1 cellular context compared by ENCODE assay signal in the genomic region with DNA sequence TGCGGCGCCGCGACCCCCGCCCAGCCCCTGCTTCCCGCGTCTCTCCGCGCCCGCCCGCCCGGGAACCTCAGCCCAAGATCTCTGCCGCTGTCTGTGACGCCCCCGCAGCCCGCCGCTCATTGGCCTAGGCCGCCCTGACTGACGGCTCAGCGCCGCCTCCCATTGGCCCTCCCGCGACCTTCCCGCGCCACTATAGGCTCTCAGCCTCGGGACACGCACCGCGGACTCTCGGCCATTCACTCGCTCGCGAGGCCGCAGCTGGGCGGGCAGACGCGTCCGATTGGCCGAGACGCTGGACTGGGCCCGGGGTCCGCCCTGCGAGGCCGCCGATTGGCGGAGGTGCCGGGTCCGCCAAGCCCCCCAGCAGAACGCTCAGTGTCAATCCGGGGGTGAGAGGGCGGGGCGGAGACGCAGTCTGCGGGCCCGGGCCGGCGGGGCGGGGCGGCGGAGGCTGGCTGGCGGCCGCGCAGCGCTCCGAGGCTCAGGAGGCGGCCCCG.
TF ChIP-seq lines count a peak whose summit lies in the region.

A gene (minus strand): TSS at position 95 of the 497 bp plus-strand sequence. CDS start 215 bp downstream, outside the sequence.

TF ChIP-seq in HepG2, 621 proteins besides CTCF, POLR2A, EP300 and RAD21 (continued from another document and continues in another):
- TF ChIP-seq HMGA1 (CRISPR knock-in tag; conservative IDR thresholded peaks at IDR 0.05) (no peak), HDAC1 (CRISPR knock-in tag; IDR thresholded peaks at IDR 0.05) (no peak), ZBTB1 (CRISPR knock-in tag; IDR thresholded peaks at IDR 0.05; ENCODE audit: borderline replicate concordance) (no peak), TP53 (CRISPR knock-in tag; conservative IDR thresholded peaks at IDR 0.05) (no peak), REPIN1 (CRISPR knock-in tag; IDR thresholded peaks at IDR 0.05; ENCODE audit: borderline replicate concordance, low read depth) (no peak), ZNF350 (CRISPR knock-in tag; IDR thresholded peaks at IDR 0.05; ENCODE audit: borderline replicate concordance, low read depth) (no peak), STAG1 (CRISPR knock-in tag; IDR thresholded peaks at IDR 0.05) (no peak), ZNF383 (CRISPR knock-in tag; IDR thresholded peaks at IDR 0.05; ENCODE audit: borderline replicate concordance) (no peak), ZBTB7A (CRISPR knock-in tag; IDR thresholded peaks at IDR 0.05) (no peak), NR2F6 (IDR thresholded peaks at IDR 0.05) (no peak), NR2F6 (CRISPR knock-in tag; IDR thresholded peaks at IDR 0.05) (0 out of 2 replicates have a peak, but pooled peaks have one; percentile 7), ZNF263 (CRISPR knock-in tag; IDR thresholded peaks at IDR 0.05) (no peak), NPAS2 (CRISPR knock-in tag; IDR thresholded peaks at IDR 0.05; ENCODE audit: borderline replicate concordance) (no peak), FLYWCH1 (CRISPR knock-in tag; IDR thresholded peaks at IDR 0.05) (no peak), ZNF616 (CRISPR knock-in tag; IDR thresholded peaks at IDR 0.05; ENCODE audit: low read depth) (no peak), ZNF30 (CRISPR knock-in tag; IDR thresholded peaks at IDR 0.05) (no peak), ZFP36L1 (CRISPR knock-in tag; IDR thresholded peaks at IDR 0.05) (no peak), MTA1 (CRISPR knock-in tag; IDR thresholded peaks at IDR 0.05; ENCODE audit: borderline replicate concordance) (no peak), SIX4 (CRISPR knock-in tag; IDR thresholded peaks at IDR 0.05) (no peak), HNRNPLL (IDR thresholded peaks at IDR 0.05; ENCODE audit: low read depth, low read length, poor library complexity, severe bottlenecking) (no peak), MED1 (CRISPR knock-in tag; IDR thresholded peaks at IDR 0.05) (no peak), PTBP1 (IDR thresholded peaks at IDR 0.05; ENCODE audit: low read depth, low read length, poor library complexity, severe bottlenecking) (no peak), ZNF674 (CRISPR knock-in tag; IDR thresholded peaks at IDR 0.05; ENCODE audit: low read depth) (no peak), RFX5 (IDR thresholded peaks at IDR 0.05; ENCODE audit: low read depth, low read length) (peak; percentile 80), ZNF382 (CRISPR knock-in tag; IDR thresholded peaks at IDR 0.05; ENCODE audit: borderline replicate concordance) (no peak), CHD2 (IDR thresholded peaks at IDR 0.05; ENCODE audit: low read depth, low read length) (peak; percentile 88), ZNF550 (CRISPR knock-in tag; IDR thresholded peaks at IDR 0.05; ENCODE audit: borderline replicate concordance) (no peak), ZSCAN22 (CRISPR knock-in tag; IDR thresholded peaks at IDR 0.05) (no peak), GZF1 (CRISPR knock-in tag; IDR thresholded peaks at IDR 0.05) (no peak), PCBP1 (IDR thresholded peaks at IDR 0.05; ENCODE audit: borderline replicate concordance, low read depth, low read length) (no peak), ZNF24 (IDR thresholded peaks at IDR 0.05) (no peak), NR2C2 (CRISPR knock-in tag; IDR thresholded peaks at IDR 0.05; ENCODE audit: borderline replicate concordance) (peak; percentile 58; the same call in 1 of the 2 replicates)
- TF ChIP-seq, protein P1, sequence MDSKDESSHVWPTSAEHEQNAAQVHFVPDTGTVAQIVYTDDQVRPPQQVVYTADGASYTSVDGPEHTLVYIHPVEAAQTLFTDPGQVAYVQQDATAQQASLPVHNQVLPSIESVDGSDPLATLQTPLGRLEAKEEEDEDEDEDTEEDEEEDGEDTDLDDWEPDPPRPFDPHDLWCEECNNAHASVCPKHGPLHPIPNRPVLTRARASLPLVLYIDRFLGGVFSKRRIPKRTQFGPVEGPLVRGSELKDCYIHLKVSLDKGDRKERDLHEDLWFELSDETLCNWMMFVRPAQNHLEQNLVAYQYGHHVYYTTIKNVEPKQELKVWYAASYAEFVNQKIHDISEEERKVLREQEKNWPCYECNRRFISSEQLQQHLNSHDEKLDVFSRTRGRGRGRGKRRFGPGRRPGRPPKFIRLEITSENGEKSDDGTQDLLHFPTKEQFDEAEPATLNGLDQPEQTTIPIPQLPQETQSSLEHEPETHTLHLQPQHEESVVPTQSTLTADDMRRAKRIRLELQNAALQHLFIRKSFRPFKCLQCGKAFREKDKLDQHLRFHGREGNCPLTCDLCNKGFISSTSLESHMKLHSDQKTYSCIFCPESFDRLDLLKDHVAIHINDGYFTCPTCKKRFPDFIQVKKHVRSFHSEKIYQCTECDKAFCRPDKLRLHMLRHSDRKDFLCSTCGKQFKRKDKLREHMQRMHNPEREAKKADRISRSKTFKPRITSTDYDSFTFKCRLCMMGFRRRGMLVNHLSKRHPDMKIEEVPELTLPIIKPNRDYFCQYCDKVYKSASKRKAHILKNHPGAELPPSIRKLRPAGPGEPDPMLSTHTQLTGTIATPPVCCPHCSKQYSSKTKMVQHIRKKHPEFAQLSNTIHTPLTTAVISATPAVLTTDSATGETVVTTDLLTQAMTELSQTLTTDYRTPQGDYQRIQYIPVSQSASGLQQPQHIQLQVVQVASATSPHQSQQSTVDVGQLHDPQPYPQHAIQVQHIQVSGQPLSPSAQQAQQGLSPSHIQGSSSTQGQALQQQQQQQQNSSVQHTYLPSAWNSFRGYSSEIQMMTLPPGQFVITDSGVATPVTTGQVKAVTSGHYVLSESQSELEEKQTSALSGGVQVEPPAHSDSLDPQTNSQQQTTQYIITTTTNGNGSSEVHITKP (CRISPR knock-in tag; IDR thresholded peaks at IDR 0.05; ENCODE audit: low read depth), result no peak
- TF ChIP-seq, protein P2, sequence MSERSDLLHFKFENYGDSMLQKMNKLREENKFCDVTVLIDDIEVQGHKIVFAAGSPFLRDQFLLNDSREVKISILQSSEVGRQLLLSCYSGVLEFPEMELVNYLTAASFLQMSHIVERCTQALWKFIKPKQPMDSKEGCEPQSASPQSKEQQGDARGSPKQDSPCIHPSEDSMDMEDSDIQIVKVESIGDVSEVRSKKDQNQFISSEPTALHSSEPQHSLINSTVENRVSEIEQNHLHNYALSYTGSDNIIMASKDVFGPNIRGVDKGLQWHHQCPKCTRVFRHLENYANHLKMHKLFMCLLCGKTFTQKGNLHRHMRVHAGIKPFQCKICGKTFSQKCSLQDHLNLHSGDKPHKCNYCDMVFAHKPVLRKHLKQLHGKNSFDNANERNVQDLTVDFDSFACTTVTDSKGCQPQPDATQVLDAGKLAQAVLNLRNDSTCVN (CRISPR knock-in tag; IDR thresholded peaks at IDR 0.05; ENCODE audit: borderline replicate concordance), result no peak
- TF ChIP-seq, protein P3, sequence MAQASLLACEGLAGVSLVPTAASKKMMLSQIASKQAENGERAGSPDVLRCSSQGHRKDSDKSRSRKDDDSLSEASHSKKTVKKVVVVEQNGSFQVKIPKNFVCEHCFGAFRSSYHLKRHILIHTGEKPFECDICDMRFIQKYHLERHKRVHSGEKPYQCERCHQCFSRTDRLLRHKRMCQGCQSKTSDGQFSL (CRISPR knock-in tag; IDR thresholded peaks at IDR 0.05), result no peak
- TF ChIP-seq, protein P4, sequence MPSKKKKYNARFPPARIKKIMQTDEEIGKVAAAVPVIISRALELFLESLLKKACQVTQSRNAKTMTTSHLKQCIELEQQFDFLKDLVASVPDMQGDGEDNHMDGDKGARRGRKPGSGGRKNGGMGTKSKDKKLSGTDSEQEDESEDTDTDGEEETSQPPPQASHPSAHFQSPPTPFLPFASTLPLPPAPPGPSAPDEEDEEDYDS (CRISPR knock-in tag; IDR thresholded peaks at IDR 0.05), result peak; percentile 48; the same call in 1 of the 2 replicates
- TF ChIP-seq, protein P5, sequence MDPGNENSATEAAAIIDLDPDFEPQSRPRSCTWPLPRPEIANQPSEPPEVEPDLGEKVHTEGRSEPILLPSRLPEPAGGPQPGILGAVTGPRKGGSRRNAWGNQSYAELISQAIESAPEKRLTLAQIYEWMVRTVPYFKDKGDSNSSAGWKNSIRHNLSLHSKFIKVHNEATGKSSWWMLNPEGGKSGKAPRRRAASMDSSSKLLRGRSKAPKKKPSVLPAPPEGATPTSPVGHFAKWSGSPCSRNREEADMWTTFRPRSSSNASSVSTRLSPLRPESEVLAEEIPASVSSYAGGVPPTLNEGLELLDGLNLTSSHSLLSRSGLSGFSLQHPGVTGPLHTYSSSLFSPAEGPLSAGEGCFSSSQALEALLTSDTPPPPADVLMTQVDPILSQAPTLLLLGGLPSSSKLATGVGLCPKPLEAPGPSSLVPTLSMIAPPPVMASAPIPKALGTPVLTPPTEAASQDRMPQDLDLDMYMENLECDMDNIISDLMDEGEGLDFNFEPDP (CRISPR knock-in tag; conservative IDR thresholded peaks at IDR 0.05), result no peak
- TF ChIP-seq, protein P6, sequence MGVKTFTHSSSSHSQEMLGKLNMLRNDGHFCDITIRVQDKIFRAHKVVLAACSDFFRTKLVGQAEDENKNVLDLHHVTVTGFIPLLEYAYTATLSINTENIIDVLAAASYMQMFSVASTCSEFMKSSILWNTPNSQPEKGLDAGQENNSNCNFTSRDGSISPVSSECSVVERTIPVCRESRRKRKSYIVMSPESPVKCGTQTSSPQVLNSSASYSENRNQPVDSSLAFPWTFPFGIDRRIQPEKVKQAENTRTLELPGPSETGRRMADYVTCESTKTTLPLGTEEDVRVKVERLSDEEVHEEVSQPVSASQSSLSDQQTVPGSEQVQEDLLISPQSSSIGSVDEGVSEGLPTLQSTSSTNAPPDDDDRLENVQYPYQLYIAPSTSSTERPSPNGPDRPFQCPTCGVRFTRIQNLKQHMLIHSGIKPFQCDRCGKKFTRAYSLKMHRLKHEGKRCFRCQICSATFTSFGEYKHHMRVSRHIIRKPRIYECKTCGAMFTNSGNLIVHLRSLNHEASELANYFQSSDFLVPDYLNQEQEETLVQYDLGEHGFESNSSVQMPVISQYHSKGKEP (CRISPR knock-in tag; IDR thresholded peaks at IDR 0.05), result no peak
- TF ChIP-seq, protein P7, sequence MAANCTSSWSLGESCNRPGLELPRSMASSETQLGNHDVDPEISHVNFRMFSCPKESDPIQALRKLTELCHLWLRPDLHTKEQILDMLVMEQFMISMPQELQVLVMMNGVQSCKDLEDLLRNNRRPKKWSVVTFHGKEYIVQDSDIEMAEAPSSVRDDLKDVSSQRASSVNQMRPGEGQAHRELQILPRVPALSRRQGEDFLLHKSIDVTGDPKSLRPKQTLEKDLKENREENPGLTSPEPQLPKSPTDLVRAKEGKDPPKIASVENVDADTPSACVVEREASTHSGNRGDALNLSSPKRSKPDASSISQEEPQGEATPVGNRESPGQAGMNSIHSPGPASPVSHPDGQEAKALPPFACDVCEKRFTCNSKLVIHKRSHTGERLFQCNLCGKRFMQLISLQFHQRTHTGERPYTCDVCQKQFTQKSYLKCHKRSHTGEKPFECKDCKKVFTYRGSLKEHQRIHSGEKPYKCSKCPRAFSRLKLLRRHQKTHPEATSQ (CRISPR knock-in tag; IDR thresholded peaks at IDR 0.05; ENCODE audit: borderline replicate concordance), result no peak
- TF ChIP-seq, protein P8, sequence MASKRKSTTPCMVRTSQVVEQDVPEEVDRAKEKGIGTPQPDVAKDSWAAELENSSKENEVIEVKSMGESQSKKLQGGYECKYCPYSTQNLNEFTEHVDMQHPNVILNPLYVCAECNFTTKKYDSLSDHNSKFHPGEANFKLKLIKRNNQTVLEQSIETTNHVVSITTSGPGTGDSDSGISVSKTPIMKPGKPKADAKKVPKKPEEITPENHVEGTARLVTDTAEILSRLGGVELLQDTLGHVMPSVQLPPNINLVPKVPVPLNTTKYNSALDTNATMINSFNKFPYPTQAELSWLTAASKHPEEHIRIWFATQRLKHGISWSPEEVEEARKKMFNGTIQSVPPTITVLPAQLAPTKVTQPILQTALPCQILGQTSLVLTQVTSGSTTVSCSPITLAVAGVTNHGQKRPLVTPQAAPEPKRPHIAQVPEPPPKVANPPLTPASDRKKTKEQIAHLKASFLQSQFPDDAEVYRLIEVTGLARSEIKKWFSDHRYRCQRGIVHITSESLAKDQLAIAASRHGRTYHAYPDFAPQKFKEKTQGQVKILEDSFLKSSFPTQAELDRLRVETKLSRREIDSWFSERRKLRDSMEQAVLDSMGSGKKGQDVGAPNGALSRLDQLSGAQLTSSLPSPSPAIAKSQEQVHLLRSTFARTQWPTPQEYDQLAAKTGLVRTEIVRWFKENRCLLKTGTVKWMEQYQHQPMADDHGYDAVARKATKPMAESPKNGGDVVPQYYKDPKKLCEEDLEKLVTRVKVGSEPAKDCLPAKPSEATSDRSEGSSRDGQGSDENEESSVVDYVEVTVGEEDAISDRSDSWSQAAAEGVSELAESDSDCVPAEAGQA (IDR thresholded peaks at IDR 0.05; ENCODE audit: low read depth), result 0 out of 2 replicates have a peak, but pooled peaks have one; percentile 12
- TF ChIP-seq, protein P8 (CRISPR knock-in tag; IDR thresholded peaks at IDR 0.05; ENCODE audit: borderline replicate concordance), result no peak
- TF ChIP-seq, protein P9, sequence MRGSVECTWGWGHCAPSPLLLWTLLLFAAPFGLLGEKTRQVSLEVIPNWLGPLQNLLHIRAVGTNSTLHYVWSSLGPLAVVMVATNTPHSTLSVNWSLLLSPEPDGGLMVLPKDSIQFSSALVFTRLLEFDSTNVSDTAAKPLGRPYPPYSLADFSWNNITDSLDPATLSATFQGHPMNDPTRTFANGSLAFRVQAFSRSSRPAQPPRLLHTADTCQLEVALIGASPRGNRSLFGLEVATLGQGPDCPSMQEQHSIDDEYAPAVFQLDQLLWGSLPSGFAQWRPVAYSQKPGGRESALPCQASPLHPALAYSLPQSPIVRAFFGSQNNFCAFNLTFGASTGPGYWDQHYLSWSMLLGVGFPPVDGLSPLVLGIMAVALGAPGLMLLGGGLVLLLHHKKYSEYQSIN (CRISPR knock-in tag; IDR thresholded peaks at IDR 0.05; ENCODE audit: borderline replicate concordance), result no peak
- TF ChIP-seq, protein P10, sequence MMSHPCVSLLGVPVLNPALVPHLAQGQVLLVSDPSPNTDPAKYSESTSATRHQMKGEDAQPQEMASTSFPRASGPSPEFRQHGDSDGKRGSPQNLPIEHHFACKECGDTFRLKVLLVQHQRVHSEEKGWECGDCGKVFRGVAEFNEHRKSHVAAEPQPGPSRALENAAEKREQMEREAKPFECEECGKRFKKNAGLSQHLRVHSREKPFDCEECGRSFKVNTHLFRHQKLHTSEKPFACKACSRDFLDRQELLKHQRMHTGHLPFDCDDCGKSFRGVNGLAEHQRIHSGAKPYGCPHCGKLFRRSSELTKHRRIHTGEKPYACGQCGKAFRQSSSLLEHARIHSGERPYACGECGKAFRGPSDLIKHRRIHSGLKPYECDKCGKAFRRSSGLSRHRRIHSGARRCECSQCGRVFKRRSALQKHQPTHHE (CRISPR knock-in tag; IDR thresholded peaks at IDR 0.05; ENCODE audit: borderline replicate concordance), result no peak
